8 cellular contexts compared by ENCODE assay signal in genomic region chr1:27830621-27831424, GRCh38. TPM values are rescaled to one million over a fixed set of nuclear protein-coding genes. Genes with fewer than 3 reads are reported as not detected.
DNase-seq lines count a peak whose midpoint lies in the region; ATAC-seq, FAIRE-seq and TF ChIP-seq lines count a peak whose summit lies in the region.

Gene PPP1R8 (plus strand): TSS chr1:27830782. CDS start chr1:27830836, 54 bp downstream.

- H3K4me3 ChIP-seq in astrocyte of the cerebellum (ENCODE audit: low read depth, low read length), result peak within 1 kb of the TSS; percentile 98
- H3K4me3 ChIP-seq in hepatocyte, result peak within 1 kb of the TSS; percentile 84

- no peaks in the 10 kb centered on the region for H3K9me2 ChIP-seq in hepatocyte (replicated peaks; ENCODE audit: insufficient read depth)

- H3K79me2 ChIP-seq in hepatocyte, result peaks cover 51% of the 10 kb centered on the region

- in situ Hi-C loops in astrocyte of the cerebellum (cut with HindIII; ENCODE audit: low sequenced_read_pairs), result no loop called here

- TF ChIP-seq CTCF in astrocyte of the cerebellum (IDR thresholded peaks at IDR 0.05; ENCODE audit: low read depth, low read length, missing control alignments) (no peak), hepatocyte (IDR thresholded peaks at IDR 0.05; ENCODE audit: poor library complexity) (no peak), D721Med (IDR thresholded peaks at IDR 0.05; ENCODE audit: insufficient read depth, missing control alignments) (no peak)

- H2AFZ ChIP-seq in hepatocyte, result peak within 1 kb of the TSS; percentile 95

- no peaks in the 10 kb centered on the region for H3K36me3 ChIP-seq in hepatocyte (replicated peaks; ENCODE audit: insufficient read depth, low read depth)

- H3K4me2 ChIP-seq in hepatocyte, result peak within 1 kb of the TSS; percentile 89

- WGBS in hepatocyte (ENCODE audit: low lambda C conversion rate, missing lambda C conversion rate), result 1% methylated on average over 42 of the region's 60 CpGs

- peak; percentile 74 for ATAC-seq in GM18499 (IDR thresholded peaks at IDR 0.05; ENCODE audit: insufficient read depth, unreplicated experiment)
- ATAC-seq in HG02943 (IDR thresholded peaks at IDR 0.05; ENCODE audit: low read depth, unreplicated experiment), result peak; percentile 92

- peak within 1 kb of the TSS; percentile 96 for H3K27ac ChIP-seq in hepatocyte

- H3K9me3 ChIP-seq in hepatocyte (ENCODE audit: low read depth), result no peaks in the 10 kb centered on the region

- H4K20me1 ChIP-seq in hepatocyte (ENCODE audit: insufficient read depth, poor library complexity, severe bottlenecking), result peaks cover 6% of the 10 kb centered on the region

- peaks cover 12% of the 10 kb centered on the region for H3K4me1 ChIP-seq in hepatocyte (ENCODE audit: insufficient read depth)

- FAIRE-seq in D721Med (lab: Jason Lieb, UNC), result no peak

- no peaks in the 10 kb centered on the region for H3K27me3 ChIP-seq in hepatocyte

- peak; percentile 96 for DNase-seq in NCI-H1930 (lab: John Stamatoyannopoulos, UW)
- DNase-seq in T-helper 9 cell, result peak; percentile 75
- peak; percentile 92 for DNase-seq in astrocyte of the cerebellum (ENCODE audit: low read depth)
- DNase-seq in hepatocyte (ENCODE audit: low spot score), result peak; percentile 98
- DNase-seq in retina, result peak; percentile 96
- no peak for DNase-seq in D721Med (ENCODE audit: insufficient read length, low spot score)

RNA-seq across cellular contexts. Expression of gene PPP1R8, which starts in this region (rescaled TPM):
- 38.7 and 42.8 TPM in 2 replicates for total RNA-seq in hepatocyte
- 9.3 and 13.0 TPM in 2 replicates for polyA plus RNA-seq in hepatocyte
